ENCODE assay signal across 8 cellular contexts in genomic region chr1:41365772-41366427, GRCh38. TPM values are rescaled to one million over a fixed set of nuclear protein-coding genes. Genes with fewer than 3 reads are reported as not detected.
DNase-seq lines count a peak whose midpoint lies in the region; ATAC-seq, FAIRE-seq and TF ChIP-seq lines count a peak whose summit lies in the region.

No MANE protein-coding gene starts in this region.

- H3K9me3 ChIP-seq in BLaER1 treated with 17β-estradiol and CSF1 and Interleukin-3, amounts not matched to agents 10 nM and 100 nM (replicated peaks in 1 of 11), result no peaks in the 10 kb centered on the region
- H3K9me3 ChIP-seq in iPS-15b (ENCODE audit: control insufficient read depth, insufficient read depth, low read length) (no peaks in the 10 kb centered on the region), thyroid gland (no peaks in the 10 kb centered on the region)

- no peak for TF ChIP-seq POLR2A in thyroid gland (IDR thresholded peaks at IDR 0.05)

- peaks cover 40 to 91% (median 88%) of the 10 kb centered on the region in 10 experiments for H3K4me1 ChIP-seq in BLaER1 treated with 17β-estradiol and CSF1 and Interleukin-3, amounts not matched to agents 10 nM and 100 nM
- H3K4me1 ChIP-seq in iPS-15b (ENCODE audit: control insufficient read depth, insufficient read depth, low read length), result peaks cover 29% of the 10 kb centered on the region
- H3K4me1 ChIP-seq in thyroid gland, result peaks cover 17 to 36% of the 10 kb centered on the region in 2 donors

- ATAC-seq in SK-N-SH treated with all-trans-retinoic acid at 6 μM for 48 hours, result peak; percentile 1; the same call in 1 of the 3 replicates
- ATAC-seq in HG03469 (IDR thresholded peaks at IDR 0.05; ENCODE audit: unreplicated experiment), result no peak

- H4K20me1 ChIP-seq in BLaER1 treated with 17β-estradiol and CSF1 and Interleukin-3, amounts not matched to agents 10 nM and 100 nM, result peaks cover 0 to 38% (median 12%) of the 10 kb centered on the region in 11 experiments; a peak in 8 of 22 replicates

- H3K27me3 ChIP-seq in BLaER1 treated with 17β-estradiol and CSF1 and Interleukin-3, amounts not matched to agents 10 nM and 100 nM, result peaks cover 20 to 52% (median 26%) of the 10 kb centered on the region in 11 experiments; a peak in 20 of 22 replicates
- H3K27me3 ChIP-seq in iPS-15b (ENCODE audit: control insufficient read depth, insufficient read depth, low read length), result peaks cover 67% of the 10 kb centered on the region
- H3K27me3 ChIP-seq in thyroid gland, result no peaks in the 10 kb centered on the region

- DNase-seq in HTR-8/SVneo (ENCODE audit: insufficient read length, low spot score), result peak; percentile 41
- DNase-seq in thyroid gland, result peak; percentile 69 to 73
- DNase-seq in RCC 7860 (ENCODE audit: low spot score), result no peak
- no peak for DNase-seq in iPS-NIHi7 (ENCODE audit: extremely low spot score)

- FAIRE-seq in HTR-8/SVneo (lab: Jason Lieb, UNC) (peak; percentile 70), RCC 7860 (lab: Jason Lieb, UNC) (no peak)

- peak overlapping the region in 9 of 11 experiments; percentile 48 to 79 (median 76); a peak in 17 of 22 replicates for H3K27ac ChIP-seq in BLaER1 treated with 17β-estradiol and CSF1 and Interleukin-3, amounts not matched to agents 10 nM and 100 nM
- H3K27ac ChIP-seq in thyroid gland, result peak overlapping the region; percentile 56 to 86 (median 82)

- H3K4me3 ChIP-seq in BLaER1 treated with 17β-estradiol and CSF1 and Interleukin-3, amounts not matched to agents 10 nM and 100 nM, result peak overlapping the region; percentile 45 to 72 (median 62); a peak in 19 of 20 replicates
- peak overlapping the region; percentile 50 for H3K4me3 ChIP-seq in iPS-15b (ENCODE audit: low read depth, low read length)
- H3K4me3 ChIP-seq in thyroid gland (replicated peaks in 1 of 3), result peak overlapping the region in 1 of 3 donors; percentile 41

- intact Hi-C loops in thyroid gland (cut with DNase I), result no loop called here

- no peaks in the 10 kb centered on the region for H3K36me3 ChIP-seq in BLaER1 treated with 17β-estradiol and CSF1 and Interleukin-3, amounts not matched to agents 10 nM and 100 nM
- H3K36me3 ChIP-seq in iPS-15b (ENCODE audit: control insufficient read depth, insufficient read depth, low read length), result no peaks in the 10 kb centered on the region
- H3K36me3 ChIP-seq in thyroid gland, result no peaks in the 10 kb centered on the region

- H3K4me2 ChIP-seq in BLaER1 treated with 17β-estradiol and CSF1 and Interleukin-3, amounts not matched to agents 10 nM and 100 nM, result peak overlapping the region; percentile 87 to 99 (median 94)

- TF ChIP-seq CTCF in thyroid gland (IDR thresholded peaks at IDR 0.05), result no peak

- H3K9ac ChIP-seq in BLaER1 treated with 17β-estradiol and CSF1 and Interleukin-3, amounts not matched to agents 10 nM and 100 nM, result peak overlapping the region; percentile 50 to 80 (median 74); a peak in 19 of 22 replicates
- no peak overlapping the region for H3K9ac ChIP-seq in iPS-15b (ENCODE audit: low read depth, low read length)

- WGBS in thyroid gland, 2 donors, result 12 to 27% methylated on average over 2 to 7 of the region's 20 CpGs

TF ChIP-seq in SK-N-SH treated with all-trans-retinoic acid at 6 μM for 48 hours, 23 proteins besides CTCF, POLR2A, EP300 and RAD21:
- TF ChIP-seq ZFP3 (CRISPR knock-in tag; IDR thresholded peaks at IDR 0.05) (no peak), TOX (CRISPR knock-in tag; IDR thresholded peaks at IDR 0.05; ENCODE audit: borderline replicate concordance) (no peak), ARNTL (CRISPR knock-in tag; IDR thresholded peaks at IDR 0.05; ENCODE audit: borderline replicate concordance, low read depth) (no peak), CREB5 (CRISPR knock-in tag; IDR thresholded peaks at IDR 0.05; ENCODE audit: low read depth) (no peak), POU6F1 (CRISPR knock-in tag; IDR thresholded peaks at IDR 0.05; ENCODE audit: borderline replicate concordance, low read depth) (no peak), SNAI2 (CRISPR knock-in tag; IDR thresholded peaks at IDR 0.05) (no peak), GLIS3 (CRISPR knock-in tag; IDR thresholded peaks at IDR 0.05) (no peak), ESRRG (CRISPR knock-in tag; IDR thresholded peaks at IDR 0.05) (no peak), ZNF8 (CRISPR knock-in tag; IDR thresholded peaks at IDR 0.05) (no peak), BACH2 (CRISPR knock-in tag; IDR thresholded peaks at IDR 0.05; ENCODE audit: borderline replicate concordance) (no peak), CSRNP3 (CRISPR knock-in tag; IDR thresholded peaks at IDR 0.05) (no peak), ISL1 (CRISPR knock-in tag; IDR thresholded peaks at IDR 0.05) (no peak), ZNF70 (CRISPR knock-in tag; IDR thresholded peaks at IDR 0.05) (no peak), ZC3H10 (CRISPR knock-in tag; IDR thresholded peaks at IDR 0.05) (no peak)

RNA-seq across cellular contexts. Expression of gene FOXO6, which starts 4.7 kb away (rescaled TPM):
- 1 to 10 TPM; 1.1 to 4.2 (median 2.6) TPM for total RNA-seq in thyroid gland

Comparison
In these comparisons a context has a peak if more than half of its experiments do, and no peak if none do; other contexts are left out.
1. DNase-seq: peak in HTR-8/SVneo (single experiment) and thyroid gland (2 of 2); none in RCC 7860 (single experiment) and iPS-NIHi7 (single experiment).